In genomic region chr1:44835738-44836675, GRCh38 we compare ENCODE assay signal across 1 cellular context.
TF ChIP-seq lines count a peak whose summit lies in the region.

No MANE protein-coding gene starts in this region.

TF ChIP-seq in GM23338, 12 proteins besides CTCF, POLR2A, EP300 and RAD21 (continued from another document):
- TF ChIP-seq REST (IDR thresholded peaks at IDR 0.05; ENCODE audit: unreplicated experiment), result no peak
- TF ChIP-seq EZH2phosphoT487 (IDR thresholded peaks at IDR 0.05; ENCODE audit: unreplicated experiment), result no peak
- no peak for TF ChIP-seq NANOG (IDR thresholded peaks at IDR 0.05; ENCODE audit: borderline replicate concordance)
- TF ChIP-seq POLR2AphosphoS5 (IDR thresholded peaks at IDR 0.05; ENCODE audit: low read depth), result no peak
